In the genomic region with DNA sequence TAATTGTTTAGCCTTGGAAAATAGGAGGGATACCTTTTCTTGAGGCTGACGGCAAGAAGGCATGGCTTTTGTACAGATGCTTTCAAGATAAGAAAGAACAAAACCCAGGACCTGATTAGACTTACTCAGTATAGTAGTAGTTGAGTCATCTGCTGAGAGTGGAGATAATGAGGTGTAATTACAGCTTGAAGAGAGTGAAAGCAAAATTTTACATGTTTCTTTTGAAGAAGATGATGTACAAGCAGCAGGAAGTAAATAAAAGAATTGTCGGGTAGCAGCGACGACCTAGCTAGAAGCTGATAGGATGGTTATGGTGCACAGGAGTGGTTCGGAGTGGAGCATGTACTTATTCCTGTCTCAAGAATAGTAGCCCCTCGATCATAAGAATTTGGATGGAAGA, we compare ENCODE assay signal across 17 cellular contexts. TPM values are rescaled to one million over a fixed set of nuclear protein-coding genes. Genes with fewer than 3 reads are reported as not detected.
DNase-seq lines count a peak whose midpoint lies in the region; ATAC-seq and TF ChIP-seq lines count a peak whose summit lies in the region.
"Had no signal": no experiment of that assay in that cellular context is flagged by ENCODE, and none has a peak within 500 bp of the region (broad histone marks: within the 10 kb centered on the region; RNA-seq: fewer than 3 reads in every experiment).

No MANE protein-coding gene starts in this region.

- 0 out of 2 replicates have a peak, but pooled peaks cover 3% of the 10 kb centered on the region for H3K36me3 ChIP-seq in PC-9 (ENCODE audit: low read depth)

- H3K4me1 ChIP-seq in PC-9 (replicated peaks; ENCODE audit: insufficient read depth) = no peaks in the 10 kb centered on the region
- H3K4me1 ChIP-seq: body of pancreas had no signal

- H3K27me3 ChIP-seq in PC-9 (ENCODE audit: insufficient read depth, low read depth) = no peaks in the 10 kb centered on the region
- H3K27me3 ChIP-seq: body of pancreas, tibial nerve had no signal

- no peak overlapping the region for H3K4me2 ChIP-seq in PC-9

- no peak for DNase-seq in activated T-cell treated with anti-CD3 and anti-CD28 coated beads, Interleukin-2, amount 50 U/mL, for 4 hours
- DNase-seq in activated T-cell treated with anti-CD3 and anti-CD28 coated beads for 4 hours (no peak), M059J (ENCODE audit: low read depth) (peak; percentile 4), fibroblast of villous mesenchyme (ENCODE audit: low read depth) (peak; percentile 39), substantia nigra (lab: John Stamatoyannopoulos, UW) (no peak), PC-9 (no peak), SIG-M5 (lab: John Stamatoyannopoulos, UW) (no peak)
- DNase-seq in stimulated activated effector memory CD8-positive, alpha-beta T cell treated with anti-CD3 and anti-CD28 coated beads, Interleukin-12 subunit alpha, Interleukin-12 subunit beta, amount 100 ng/mL, for 72 hours (ENCODE audit: low spot score in 2 of 2) = no peak
- DNase-seq: activated CD4-positive, alpha-beta T cell treated with anti-CD3 and anti-CD28 coated beads, Interleukin-2, amount 10 ng/mL, durations not matched to agents 24 days and 14 days; body of pancreas; dermis blood vessel endothelial cell; left ventricle myocardium superior; natural killer cell; NCI-H187 treated with DMSO at 0.1 percent for 48 hours; NCI-H748 treated with DMSO at 0.1 percent for 48 hours had no signal

- POLR2A ChIA-PET in PC-9 (lab: Charles Lee; ENCODE audit: unreplicated experiment) = no interaction called here

- H3K36me3 Mint-ChIP-seq in activated T-cell treated with anti-CD3 and anti-CD28 coated beads, Interleukin-2, amount 50 U/mL, for 4 hours (ENCODE audit: insufficient read depth) = peaks cover 7% of the 10 kb centered on the region
- H3K36me3 Mint-ChIP-seq in stimulated activated effector memory CD8-positive, alpha-beta T cell treated with anti-CD3 and anti-CD28 coated beads, Interleukin-12 subunit alpha, Interleukin-12 subunit beta, amount 100 ng/mL, for 72 hours = no peaks in the 10 kb centered on the region
- H3K36me3 Mint-ChIP-seq: natural killer cell had no signal

- BruUV-seq in PC-9 (replicated peaks; lab: Mats Ljungman, UMichigan) = no TSS peak

- no peak overlapping the region for H3K4me3 Mint-ChIP-seq in activated T-cell treated with anti-CD3 and anti-CD28 coated beads, Interleukin-2, amount 50 U/mL, for 4 hours
- H3K4me3 Mint-ChIP-seq in stimulated activated effector memory CD8-positive, alpha-beta T cell treated with anti-CD3 and anti-CD28 coated beads, Interleukin-12 subunit alpha, Interleukin-12 subunit beta, amount 100 ng/mL, for 72 hours = peak overlapping the region; percentile 3
- H3K4me3 Mint-ChIP-seq: activated CD4-positive, alpha-beta T cell treated with anti-CD3 and anti-CD28 coated beads, Interleukin-2, amount 10 ng/mL, durations not matched to agents 24 days and 14 days; natural killer cell; T-helper 2 cell treated with Interferon-gamma antibody and Interleukin-4, amounts not matched to agents 5 μg/mL and 100 μg/mL, for 36 hours had no signal

- TF ChIP-seq CTCF in fibroblast of villous mesenchyme (IDR thresholded peaks at IDR 0.05; ENCODE audit: insufficient read depth, low read depth, low read length) (no peak), PC-9 (conservative IDR thresholded peaks at IDR 0.05) (no peak)

- H3K27me3 Mint-ChIP-seq in activated T-cell treated with anti-CD3 and anti-CD28 coated beads, Interleukin-2, amount 50 U/mL, for 4 hours (ENCODE audit: low read depth) = no peaks in the 10 kb centered on the region
- H3K27me3 Mint-ChIP-seq: activated CD4-positive, alpha-beta T cell treated with anti-CD3 and anti-CD28 coated beads, Interleukin-2, amount 10 ng/mL, durations not matched to agents 24 days and 14 days had no signal

- CTCF ChIA-PET in PC-9 (lab: Charles Lee) = no interaction called here

- no peaks in the 10 kb centered on the region; the same call in 1 of the 2 replicates for H4K20me1 ChIP-seq in PC-9 (ENCODE audit: insufficient read depth)

- ATAC-seq in activated T-cell treated with anti-CD3 and anti-CD28 coated beads, Interleukin-2, amount 50 U/mL, for 4 hours = peak; percentile 60 to 65
- peak; percentile 87 for ATAC-seq in stimulated activated effector memory CD8-positive, alpha-beta T cell treated with anti-CD3 and anti-CD28 coated beads, Interleukin-12 subunit alpha, Interleukin-12 subunit beta, amount 100 ng/mL, for 72 hours
- ATAC-seq: body of pancreas, left ventricle myocardium superior, natural killer cell had no signal

- H2AFZ ChIP-seq in PC-9 = no peak overlapping the region

- no peaks in the 10 kb centered on the region for H3K9me3 Mint-ChIP-seq in activated T-cell treated with anti-CD3 and anti-CD28 coated beads, Interleukin-2, amount 50 U/mL, for 4 hours
- no peaks in the 10 kb centered on the region for H3K9me3 Mint-ChIP-seq in stimulated activated effector memory CD8-positive, alpha-beta T cell treated with anti-CD3 and anti-CD28 coated beads, Interleukin-12 subunit alpha, Interleukin-12 subunit beta, amount 100 ng/mL, for 72 hours
- H3K9me3 Mint-ChIP-seq: activated CD4-positive, alpha-beta T cell treated with anti-CD3 and anti-CD28 coated beads, Interleukin-2, amount 10 ng/mL, durations not matched to agents 24 days and 14 days; natural killer cell; T-helper 2 cell treated with Interferon-gamma antibody and Interleukin-4, amounts not matched to agents 5 μg/mL and 100 μg/mL, for 36 hours had no signal

- H3K79me2 ChIP-seq in PC-9 (ENCODE audit: low read depth) = no peaks in the 10 kb centered on the region

- H3K9me2 ChIP-seq in PC-9 (ENCODE audit: insufficient read depth) = no peaks in the 10 kb centered on the region

- H3K27ac ChIP-seq in substantia nigra (ENCODE audit: low read depth, low read length, poor library complexity, severe bottlenecking) (no peak overlapping the region), PC-9 (no peak overlapping the region)
- H3K27ac ChIP-seq: body of pancreas, tibial nerve had no signal

- H3K27ac Mint-ChIP-seq in stimulated activated effector memory CD8-positive, alpha-beta T cell treated with anti-CD3 and anti-CD28 coated beads, Interleukin-12 subunit alpha, Interleukin-12 subunit beta, amount 100 ng/mL, for 72 hours = no peak overlapping the region
- H3K27ac Mint-ChIP-seq: activated CD4-positive, alpha-beta T cell treated with anti-CD3 and anti-CD28 coated beads, Interleukin-2, amount 10 ng/mL, durations not matched to agents 24 days and 14 days; natural killer cell; T-helper 2 cell treated with Interferon-gamma antibody and Interleukin-4, amounts not matched to agents 5 μg/mL and 100 μg/mL, for 36 hours had no signal

- no peaks in the 10 kb centered on the region for H3F3A ChIP-seq in PC-9 (ENCODE audit: insufficient read depth, low read depth)

- peaks cover 6% of the 10 kb centered on the region for H3K4me1 Mint-ChIP-seq in activated T-cell treated with anti-CD3 and anti-CD28 coated beads, Interleukin-2, amount 50 U/mL, for 4 hours (ENCODE audit: low read depth)
- H3K4me1 Mint-ChIP-seq in stimulated activated effector memory CD8-positive, alpha-beta T cell treated with anti-CD3 and anti-CD28 coated beads, Interleukin-12 subunit alpha, Interleukin-12 subunit beta, amount 100 ng/mL, for 72 hours = peaks cover 5% of the 10 kb centered on the region

- intact Hi-C loops in PC-9 (cut with micrococcal nuclease; ENCODE audit: unreplicated experiment) = no loop called here

- H3K9me3 ChIP-seq in PC-9 (ENCODE audit: insufficient read depth, low read depth) = no peaks in the 10 kb centered on the region
- H3K9me3 ChIP-seq: body of pancreas, tibial nerve had no signal

- H3K4me3 ChIP-seq in fibroblast of villous mesenchyme (ENCODE audit: low read depth, low read length) (no peak overlapping the region), PC-9 (no peak overlapping the region)
- H3K4me3 ChIP-seq: body of pancreas, tibial nerve had no signal

RNA-seq across cellular contexts. Expression of a gene that starts 6.6 kb away (rescaled TPM):
- total RNA-seq in activated T-cell treated with anti-CD3 and anti-CD28 coated beads, Interleukin-2, amount 50 U/mL, for 4 hours = not detected
- 1.2 TPM in 1 of 2 replicates, not detected in the other for total RNA-seq in M059J (2014; rRNA removed; shearing (Covaris generic))
- total RNA-seq in fibroblast of villous mesenchyme = 2.6 and 4.3 TPM in 2 replicates
- total RNA-seq in PC-9 (2021) = not detected in 2 replicates
- total RNA-seq: activated CD4-positive, alpha-beta T cell treated with anti-CD3 and anti-CD28 coated beads, Interleukin-2, amount 10 ng/mL, durations not matched to agents 24 days and 14 days; dermis blood vessel endothelial cell; natural killer cell had no signal

Comparison
In these comparisons a context has a peak if more than half of its experiments do, and no peak if none do; other contexts are left out.
1. DNase-seq: peak in M059J (single experiment) and fibroblast of villous mesenchyme (single experiment); none in activated T-cell treated with anti-CD3 and anti-CD28 coated beads, Interleukin-2, amount 50 U/mL, for 4 hours (single experiment), activated T-cell treated with anti-CD3 and anti-CD28 coated beads for 4 hours (single experiment), stimulated activated effector memory CD8-positive, alpha-beta T cell treated with anti-CD3 and anti-CD28 coated beads, Interleukin-12 subunit alpha, Interleukin-12 subunit beta, amount 100 ng/mL, for 72 hours (0 of 2), substantia nigra (0 of 49), PC-9 (0 of 2) and SIG-M5 (single experiment).